9 cellular contexts compared by ENCODE assay signal in genomic region chr3:184241447-184242296, GRCh38. TPM values are rescaled to one million over a fixed set of nuclear protein-coding genes. Genes with fewer than 3 reads are reported as not detected.
DNase-seq lines count a peak whose midpoint lies in the region; ATAC-seq and TF ChIP-seq lines count a peak whose summit lies in the region.
"Had no signal": no experiment of that assay in that cellular context is flagged by ENCODE, and none has a peak within 500 bp of the region (broad histone marks: within the 10 kb centered on the region; RNA-seq: fewer than 3 reads in every experiment).

No MANE protein-coding gene starts in this region.

- TF ChIP-seq CTCF in esophagus squamous epithelium (IDR thresholded peaks at IDR 0.05) = peak in 5 of 6 experiments; percentile 54 to 81 (median 55)

- intact Hi-C loops in esophagus squamous epithelium (cut with DNase I) = loop anchor here (5.0 kb wide), 1 partner anchor 94 kb away; no protein-coding TSS in a partner anchor

- ATAC-seq in GM21526 (IDR thresholded peaks at IDR 0.05; ENCODE audit: low FRiP score, unreplicated experiment) = no peak
- ATAC-seq in HG02610 (IDR thresholded peaks at IDR 0.05; ENCODE audit: unreplicated experiment) = no peak

- H3K36me3 ChIP-seq in esophagus squamous epithelium = peaks cover 22 to 45% (median 31%) of the 10 kb centered on the region in 3 donors

- H3K27me3 ChIP-seq in esophagus squamous epithelium = peaks cover 0 to 24% (median 0%) of the 10 kb centered on the region in 4 donors

- H3K9me3 ChIP-seq in esophagus squamous epithelium = no peaks in the 10 kb centered on the region

- H3K4me1 ChIP-seq in esophagus squamous epithelium = peaks cover 0 to 14% (median 7%) of the 10 kb centered on the region in 3 donors

- peak; percentile 55 to 73 (median 55) for DNase-seq in NCI-H1417 (lab: John Stamatoyannopoulos, UW)
- DNase-seq in NCI-H1417 treated with DMSO at 0.1 percent for 48 hours (lab: John Stamatoyannopoulos, UW) = no peak
- DNase-seq in NCI-H510A (lab: John Stamatoyannopoulos, UW) = peak; percentile 64
- no peak for DNase-seq in esophagus squamous epithelium (lab: John Stamatoyannopoulos, UW)
- peak; percentile 41 for DNase-seq in renal cortical epithelial cell (ENCODE audit: low read depth)
- no peak for DNase-seq in stimulated activated CD8-positive, alpha-beta memory T cell treated with anti-CD3 and anti-CD28 coated beads, Interleukin-4, amount 100 ng/mL, for 48 hours

- WGBS in esophagus squamous epithelium, 2 donors = 17 to 48% methylated on average over 3 of the region's 46 CpGs

- TF ChIP-seq POLR2A in esophagus squamous epithelium (IDR thresholded peaks at IDR 0.05) = no peak

- H3K27ac ChIP-seq in esophagus squamous epithelium = peak overlapping the region in 2 of 4 donors; percentile 35 to 55

- H3K4me3 ChIP-seq in esophagus squamous epithelium = peak overlapping the region; percentile 12 to 38 (median 26)

RNA-seq across cellular contexts. Expression of gene ALG3, which starts 7.1 kb away (rescaled TPM):
- total RNA-seq in esophagus squamous epithelium (10 to 100 TPM; 45.8 to 63.9 (median 54.6) TPM), renal cortical epithelial cell (18.9 and 43.2 TPM in 2 replicates)

RNA-seq across cellular contexts. Expression of gene EEF1AKMT4, which starts 7.8 kb away (rescaled TPM):
- total RNA-seq in esophagus squamous epithelium = 10 to 100 TPM in 2 of 4 donors, 1 to 10 TPM in 2; 8.1 to 13.4 (median 10.3) TPM
- total RNA-seq in renal cortical epithelial cell = 4.3 and 4.7 TPM in 2 replicates

RNA-seq across cellular contexts. Expression of gene VWA5B2, which starts 12.3 kb away (rescaled TPM):
- under 1 TPM in 1 of 4 donors, not detected in 3; 0.22 TPM for total RNA-seq in esophagus squamous epithelium
- 0.10 TPM in 1 of 2 replicates, not detected in the other for total RNA-seq in renal cortical epithelial cell
- total RNA-seq: T-helper 2 cell treated with Interferon-gamma antibody and Interleukin-4, amounts not matched to agents 100 ng/mL and 5 ng/mL, for 36 hours had no signal

RNA-seq across cellular contexts. Expression of gene CAMK2N2, which starts 19.7 kb away (rescaled TPM):
- total RNA-seq in esophagus squamous epithelium (not detected), renal cortical epithelial cell (0.10 TPM in 1 of 2 replicates, not detected in the other)

RNA-seq across cellular contexts. Expression of gene ECE2, which starts 34.1 kb away (rescaled TPM):
- total RNA-seq in esophagus squamous epithelium (not detected), renal cortical epithelial cell (not detected in 2 replicates)
- total RNA-seq: T-helper 2 cell treated with Interferon-gamma antibody and Interleukin-4, amounts not matched to agents 100 ng/mL and 5 ng/mL, for 36 hours had no signal

Comparison
In these comparisons a context has a peak if more than half of its experiments do, and no peak if none do; other contexts are left out.
1. DNase-seq: peak in NCI-H1417 (3 of 3), NCI-H510A (single experiment) and renal cortical epithelial cell (single experiment); none in NCI-H1417 treated with DMSO at 0.1 percent for 48 hours (single experiment), esophagus squamous epithelium (single experiment) and stimulated activated CD8-positive, alpha-beta memory T cell treated with anti-CD3 and anti-CD28 coated beads, Interleukin-4, amount 100 ng/mL, for 48 hours (single experiment).